Comparison of ENCODE assay signal across 11 cellular contexts in the genomic region with DNA sequence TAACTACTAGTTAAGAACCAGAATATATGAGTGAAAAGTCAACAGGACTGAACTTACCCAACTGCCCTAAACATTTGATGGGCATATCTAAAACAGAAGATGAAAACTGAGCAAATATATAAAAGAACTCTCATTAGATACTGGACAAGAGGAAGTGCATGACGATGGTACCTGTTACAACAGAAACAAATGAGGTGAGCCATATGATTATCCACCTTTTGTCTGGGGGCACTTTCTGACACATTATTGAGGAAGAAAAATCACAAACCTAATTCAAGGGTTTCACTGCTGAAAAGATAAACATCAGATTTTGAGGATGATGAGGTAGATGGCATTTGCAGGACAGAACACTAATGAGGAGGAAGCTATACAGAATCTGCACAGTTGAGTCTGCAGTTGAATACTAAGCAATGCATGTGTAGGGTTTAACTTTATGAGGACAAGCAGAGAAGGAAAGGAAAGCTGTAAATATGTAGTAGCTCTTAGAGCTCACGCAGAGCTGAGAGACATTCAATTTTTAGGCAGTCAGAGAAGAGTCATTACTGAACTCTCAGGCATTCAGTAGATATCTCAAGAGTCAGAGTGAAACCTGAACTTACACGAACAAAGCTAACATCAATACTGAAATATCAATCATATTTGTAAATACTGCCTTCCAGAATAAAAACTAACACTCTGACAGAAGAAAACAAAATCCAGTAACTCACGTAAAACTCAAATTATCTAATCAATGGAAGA.
DNase-seq lines count a peak whose midpoint lies in the region; ATAC-seq lines count a peak whose summit lies in the region.
"Had no signal": no experiment of that assay in that cellular context is flagged by ENCODE, and none has a peak within 500 bp of the region (broad histone marks: within the 10 kb centered on the region; RNA-seq: fewer than 3 reads in every experiment).

No MANE protein-coding gene starts in this region.

- ATAC-seq in GM18511 (IDR thresholded peaks at IDR 0.05; ENCODE audit: unreplicated experiment): peak; percentile 92
- peak; percentile 82 for ATAC-seq in GM19468 (IDR thresholded peaks at IDR 0.05; ENCODE audit: extremely low read depth, unreplicated experiment)
- peak; percentile 90 for ATAC-seq in HG03039 (IDR thresholded peaks at IDR 0.05; ENCODE audit: unreplicated experiment)

- H3K36me3 Mint-ChIP-seq in activated CD4-positive, alpha-beta memory T cell treated with anti-CD3 and anti-CD28 coated beads for 36 hours: peaks cover 60% of the 10 kb centered on the region

- DNase-seq in activated CD4-positive, alpha-beta memory T cell treated with anti-CD3 and anti-CD28 coated beads for 36 hours: no peak
- DNase-seq in GDM1 (lab: John Stamatoyannopoulos, UW) (no peak), NCI-H2227 treated with DMSO at 0.1 percent for 48 hours (lab: John Stamatoyannopoulos, UW) (no peak), ecto neural progenitor cell (ENCODE audit: low spot score) (no peak)
- no peak for DNase-seq in stimulated activated CD4-positive, alpha-beta T cell treated with anti-CD3 and anti-CD28 coated beads, Interleukin-2, amount 100 ng/mL, for 24 hours
- DNase-seq: activated effector memory CD4-positive, alpha-beta T cell treated with anti-CD3 and anti-CD28 coated beads, Interleukin-2, amount 50 U/mL, for 16 hours; NCI-H2171; stimulated activated CD4-positive, alpha-beta T cell treated with anti-CD3 and anti-CD28 coated beads, Interleukin-2, amount 100 ng/mL, for 48 hours had no signal

- peaks cover 44% of the 10 kb centered on the region for H3K9me3 Mint-ChIP-seq in activated CD4-positive, alpha-beta memory T cell treated with anti-CD3 and anti-CD28 coated beads for 36 hours

- POLR2A ChIA-PET in activated CD4-positive, alpha-beta memory T cell treated with anti-CD3 and anti-CD28 coated beads for 36 hours (lab: Charles Lee): interaction anchor here (0.7 kb wide), 1 partner anchor 9 kb away, joined by 3 read pairs; no protein-coding TSS in a partner anchor

- no peak overlapping the region for H3K4me3 Mint-ChIP-seq in activated CD4-positive, alpha-beta memory T cell treated with anti-CD3 and anti-CD28 coated beads for 36 hours

- H3K4me1 Mint-ChIP-seq in activated CD4-positive, alpha-beta memory T cell treated with anti-CD3 and anti-CD28 coated beads for 36 hours (ENCODE audit: low read depth): peaks cover 19% of the 10 kb centered on the region

- CTCF ChIA-PET in activated CD4-positive, alpha-beta memory T cell treated with anti-CD3 and anti-CD28 coated beads for 36 hours (lab: Charles Lee): interaction anchor here (1.7 kb wide), 1 partner anchor 9 kb away, joined by 4 read pairs; no protein-coding TSS in a partner anchor

- intact Hi-C loops in activated CD4-positive, alpha-beta memory T cell treated with anti-CD3 and anti-CD28 coated beads for 36 hours (cut with micrococcal nuclease): loop anchor here (1.0 to 2.0 kb wide), 2 partner anchors 8 to 459 kb away; no protein-coding TSS in a partner anchor

- peak overlapping the region; percentile 9 for H3K27ac Mint-ChIP-seq in activated CD4-positive, alpha-beta memory T cell treated with anti-CD3 and anti-CD28 coated beads for 36 hours

- H3K27me3 Mint-ChIP-seq in activated CD4-positive, alpha-beta memory T cell treated with anti-CD3 and anti-CD28 coated beads for 36 hours: no peaks in the 10 kb centered on the region
